Comparison of ENCODE assay signal across 28 cellular contexts in genomic region chr14:33934043-33934750, GRCh38. TPM values are rescaled to one million over a fixed set of nuclear protein-coding genes. Genes with fewer than 3 reads are reported as not detected.
DNase-seq lines count a peak whose midpoint lies in the region; ATAC-seq, FAIRE-seq and TF ChIP-seq lines count a peak whose summit lies in the region.
"Had no signal": no experiment of that assay in that cellular context is flagged by ENCODE, and none has a peak within 500 bp of the region (broad histone marks: within the 10 kb centered on the region; RNA-seq: fewer than 3 reads in every experiment).

No MANE protein-coding gene starts in this region.

- H3K9me3 Mint-ChIP-seq in MCF 10A (ENCODE audit: unreplicated experiment), result no peaks in the 10 kb centered on the region
- H3K9me3 Mint-ChIP-seq in stimulated activated naive B cell treated with anti-CD40 and anti-IgM and Interleukin-4, amounts not matched to agents 10 μg/mL and 1 μg/mL and 100 μg/mL, for 72 hours, result no peaks in the 10 kb centered on the region
- H3K9me3 Mint-ChIP-seq: naive thymus-derived CD8-positive, alpha-beta T cell had no signal

- H3K9me3 ChIP-seq in mammary epithelial cell (replicated peaks; ENCODE audit: insufficient read depth, low read length), result no peaks in the 10 kb centered on the region
- no peaks in the 10 kb centered on the region for H3K9me3 ChIP-seq in K562 (replicated peaks; ENCODE audit: control insufficient read depth, insufficient read depth, low read depth, low read length)
- H3K9me3 ChIP-seq in psoas muscle, result no peaks in the 10 kb centered on the region
- H3K9me3 ChIP-seq: Caco-2, upper lobe of right lung had no signal

- CTCF ChIA-PET in MCF 10A (lab: Yijun Ruan, JAX), result interaction anchor here (0.7 kb wide), 1 partner anchor 171 kb away, joined by 5 read pairs; no protein-coding TSS in a partner anchor
- CTCF ChIA-PET in mammary epithelial cell (lab: Charles Lee; ENCODE audit: low non-redundant PET), result no interaction called here
- CTCF ChIA-PET in K562 (lab: Yijun Ruan, JAX; ENCODE audit: low intra/inter-chr PET ratio), result no interaction called here

- intact Hi-C loops in MCF 10A (cut with micrococcal nuclease) (no loop called here), mammary epithelial cell (cut with micrococcal nuclease) (loop anchor here (10.0 kb wide), 1 partner anchor 291 kb away; no protein-coding TSS in a partner anchor), K562 (cut with micrococcal nuclease) (no loop called here), psoas muscle (cut with DNase I) (no loop called here)

- no peak for TF ChIP-seq EP300 in K562 (IDR thresholded peaks at IDR 0.05; ENCODE audit: low read length)

- H2AFZ ChIP-seq in mammary epithelial cell (ENCODE audit: low read depth, low read length) (no peak overlapping the region), K562 (ENCODE audit: low read depth, low read length) (no peak overlapping the region)

- H3K36me3 ChIP-seq in mammary epithelial cell (ENCODE audit: insufficient read depth, low read length) (no peaks in the 10 kb centered on the region), K562 (ENCODE audit: control insufficient read depth, insufficient read depth, low read length) (peaks cover 24% of the 10 kb centered on the region), psoas muscle (ENCODE audit: insufficient read depth in 1 of 2, low read depth in 1 of 2) (peaks cover 0 to 15% of the 10 kb centered on the region in 2 donors)
- H3K36me3 ChIP-seq: upper lobe of right lung had no signal

- in situ Hi-C loops in mammary epithelial cell (cut with MboI; ENCODE audit: low sequenced_read_pairs in 2 of 2), result no loop called here
- in situ Hi-C loops in K562 (cut with MboI), result no loop called here

- ATAC-seq in K562, result no peak
- peak in 2 of 4 donors; percentile 40 to 42 for ATAC-seq in psoas muscle
- no peak for ATAC-seq in stimulated activated naive B cell treated with anti-CD40 and anti-IgM and Interleukin-4, amounts not matched to agents 10 μg/mL and 1 μg/mL and 100 μg/mL, for 72 hours (replicated peaks)
- ATAC-seq: HepG2; naive thymus-derived CD8-positive, alpha-beta T cell; upper lobe of right lung had no signal

- H3K4me1 ChIP-seq in mammary epithelial cell (ENCODE audit: insufficient read depth, low read length), result peaks cover 5% of the 10 kb centered on the region
- peaks cover 8 to 42% of the 10 kb centered on the region in 2 experiments; a peak in 4 of 5 replicates for H3K4me1 ChIP-seq in K562 (replicated peaks in 1 of 2; ENCODE audit: control insufficient read depth in 2 of 2, insufficient read depth in 2 of 2, low read length in 2 of 2)
- H3K4me1 ChIP-seq in psoas muscle, result peaks cover 53% of the 10 kb centered on the region

- 81% methylated on average over 7 of the region's 7 CpGs for WGBS in mammary epithelial cell (ENCODE audit: low coverage, missing lambda C conversion rate)
- 78% methylated on average over 7 of the region's 7 CpGs for WGBS in K562 (ENCODE audit: insufficient coverage, low coverage, missing lambda C conversion rate)
- WGBS in psoas muscle, 3 donors, result 73 to 80% (median 77%) methylated on average over 7 of the region's 7 CpGs

- no peaks in the 10 kb centered on the region for H3K9me1 ChIP-seq in K562 (ENCODE audit: control insufficient read depth, insufficient read depth, low read length)

- no peak for TF ChIP-seq CTCF in MCF 10A (IDR thresholded peaks at IDR 0.05; ENCODE audit: unreplicated experiment)
- TF ChIP-seq CTCF in mammary epithelial cell (conservative IDR thresholded peaks at IDR 0.05 in 1 of 2, IDR thresholded peaks at IDR 0.05 in 1 of 2; ENCODE audit: extremely low read depth in 1 of 2, insufficient read depth in 1 of 2, low read depth in 1 of 2, low read length in 2 of 2), result no peak
- TF ChIP-seq CTCF in K562 (IDR thresholded peaks at IDR 0.05 in 2 of 3, conservative IDR thresholded peaks at IDR 0.05 in 1 of 3; ENCODE audit: insufficient read depth in 2 of 3, low read depth in 1 of 3, low read length in 3 of 3), result no peak
- no peak for TF ChIP-seq CTCF in fibroblast of pulmonary artery (IDR thresholded peaks at IDR 0.05; ENCODE audit: low read length, missing control alignments)
- TF ChIP-seq CTCF in psoas muscle (IDR thresholded peaks at IDR 0.05), result no peak

- no peak for FAIRE-seq in K562 (lab: Jason Lieb, UNC)
- no peak for FAIRE-seq in GM19239 (lab: Jason Lieb, UNC)
- FAIRE-seq: HepG2, islet of Langerhans had no signal

- H3K79me2 ChIP-seq in mammary epithelial cell (ENCODE audit: insufficient read depth, low read length) (peaks cover 15% of the 10 kb centered on the region), K562 (ENCODE audit: control insufficient read depth, insufficient read depth, low read length) (peaks cover 92% of the 10 kb centered on the region)

- no peak for TF ChIP-seq POLR2A in K562 (conservative IDR thresholded peaks at IDR 0.05)

- H3K4me1 Mint-ChIP-seq in MCF 10A (ENCODE audit: insufficient read depth, unreplicated experiment), result peaks cover 5% of the 10 kb centered on the region
- peaks cover 0 to 6% of the 10 kb centered on the region in 2 donors for H3K4me1 Mint-ChIP-seq in stimulated activated naive B cell treated with anti-CD40 and anti-IgM and Interleukin-4, amounts not matched to agents 10 μg/mL and 1 μg/mL and 100 μg/mL, for 72 hours
- H3K4me1 Mint-ChIP-seq: naive thymus-derived CD8-positive, alpha-beta T cell had no signal

- no peaks in the 10 kb centered on the region for H4K20me1 ChIP-seq in mammary epithelial cell (ENCODE audit: insufficient read depth, low read length)
- peaks cover 6% of the 10 kb centered on the region; the same call in 1 of the 2 replicates for H4K20me1 ChIP-seq in K562 (replicated peaks; ENCODE audit: control insufficient read depth, insufficient read depth, low read length)

- TF ChIP-seq RAD21 in K562 (CRISPR knock-in tag; conservative IDR thresholded peaks at IDR 0.05 in 1 of 2, IDR thresholded peaks at IDR 0.05 in 1 of 2), result no peak

- BruUV-seq in MCF 10A (replicated peaks; lab: Mats Ljungman, UMichigan) (no TSS peak), mammary epithelial cell (replicated peaks; lab: Mats Ljungman, UMichigan) (no TSS peak), K562 (replicated peaks; lab: Mats Ljungman, UMichigan) (no TSS peak)

- H3K27ac ChIP-seq in mammary epithelial cell (ENCODE audit: insufficient read depth, low read depth, low read length), result no peak overlapping the region
- H3K27ac ChIP-seq in K562 (ENCODE audit: extremely low read depth, low read depth, low read length), result no peak overlapping the region
- peak overlapping the region; percentile 61 for H3K27ac ChIP-seq in psoas muscle
- H3K27ac ChIP-seq: 22Rv1, C4-2B, RWPE1, SK-N-MC, upper lobe of right lung had no signal

- H3K27me3 ChIP-seq in mammary epithelial cell (ENCODE audit: insufficient read depth, low read length), result no peaks in the 10 kb centered on the region
- no peaks in the 10 kb centered on the region for H3K27me3 ChIP-seq in K562 (ENCODE audit: control insufficient read depth in 2 of 2, insufficient read depth in 2 of 2, low read length in 2 of 2)
- no peaks in the 10 kb centered on the region for H3K27me3 ChIP-seq in psoas muscle (ENCODE audit: insufficient read depth in 3 of 3, low read length in 2 of 3)
- H3K27me3 ChIP-seq: upper lobe of right lung had no signal

- DNase-seq in MCF 10A (ENCODE audit: unreplicated experiment), result peak; percentile 46
- DNase-seq in mammary epithelial cell, result no peak
- no peak for DNase-seq in K562 (ENCODE audit: extremely low read depth in 1 of 4, low spot score in 3 of 4)
- DNase-seq in fibroblast of pulmonary artery (ENCODE audit: low read depth), result peak; percentile 62
- no peak for DNase-seq in psoas muscle
- no peak for DNase-seq in stimulated activated naive B cell treated with anti-CD40 and anti-IgM and Interleukin-4, amounts not matched to agents 10 μg/mL and 1 μg/mL and 100 μg/mL, for 72 hours
- DNase-seq in UCSD-AML1 (lab: John Stamatoyannopoulos, UW; ENCODE audit: unreplicated experiment), result no peak
- DNase-seq in GM19239 (ENCODE audit: insufficient read length, low spot score), result no peak
- DNase-seq: activated CD4-positive, alpha-beta T cell treated with anti-CD3 and anti-CD28 coated beads, Interleukin-2, amount 50 U/mL, for 48 hours; activated CD4-positive, CD25-positive, alpha-beta regulatory T cell treated with anti-CD3 and anti-CD28 coated beads, Interleukin-2, amount 50 U/mL, for 72 hours; activated naive CD4-positive, alpha-beta T cell; Caco-2; cerebellar nuclear complex; DMS79 treated with DMSO at 0.1 percent for 48 hours; midbrain; naive thymus-derived CD8-positive, alpha-beta T cell; NCI-H2171; NCI-H510A; stimulated activated naive CD4-positive, alpha-beta T cell; T-helper 1 cell; upper lobe of right lung had no signal

- no peak overlapping the region for H3K4me3 Mint-ChIP-seq in MCF 10A (ENCODE audit: unreplicated experiment)
- no peak overlapping the region for H3K4me3 Mint-ChIP-seq in stimulated activated naive B cell treated with anti-CD40 and anti-IgM and Interleukin-4, amounts not matched to agents 10 μg/mL and 1 μg/mL and 100 μg/mL, for 72 hours
- H3K4me3 Mint-ChIP-seq: naive thymus-derived CD8-positive, alpha-beta T cell had no signal

- H3K36me3 Mint-ChIP-seq in MCF 10A (ENCODE audit: insufficient read depth, unreplicated experiment), result no peaks in the 10 kb centered on the region
- H3K36me3 Mint-ChIP-seq in stimulated activated naive B cell treated with anti-CD40 and anti-IgM and Interleukin-4, amounts not matched to agents 10 μg/mL and 1 μg/mL and 100 μg/mL, for 72 hours, result no peaks in the 10 kb centered on the region

- no peak overlapping the region for H3K4me2 ChIP-seq in mammary epithelial cell (ENCODE audit: insufficient read depth, low read depth, low read length)
- peak overlapping the region; percentile 24; the same call in 1 of the 2 replicates for H3K4me2 ChIP-seq in K562 (ENCODE audit: insufficient read depth, low read length)

- H3K9ac ChIP-seq in mammary epithelial cell (ENCODE audit: insufficient read depth, low read length) (no peak overlapping the region), K562 (ENCODE audit: insufficient read depth in 1 of 2, low read depth in 2 of 2, low read length in 2 of 2) (no peak overlapping the region)

- POLR2A ChIA-PET in MCF 10A (lab: Yijun Ruan, JAX), result no interaction called here
- POLR2A ChIA-PET in K562 (lab: Yijun Ruan, JAX), result interaction anchor here (1.5 kb wide), 1 partner anchor 13 kb away, joined by 8 read pairs; no protein-coding TSS in a partner anchor

- no peaks in the 10 kb centered on the region for H3K27me3 Mint-ChIP-seq in MCF 10A (ENCODE audit: insufficient read depth, unreplicated experiment)
- no peaks in the 10 kb centered on the region for H3K27me3 Mint-ChIP-seq in stimulated activated naive B cell treated with anti-CD40 and anti-IgM and Interleukin-4, amounts not matched to agents 10 μg/mL and 1 μg/mL and 100 μg/mL, for 72 hours
- H3K27me3 Mint-ChIP-seq: naive thymus-derived CD8-positive, alpha-beta T cell had no signal

- H3K4me3 ChIP-seq in mammary epithelial cell (replicated peaks in 1 of 3; ENCODE audit: insufficient read depth in 1 of 3, low read depth in 2 of 3, low read length in 3 of 3) (no peak overlapping the region), K562 (no peak overlapping the region), fibroblast of pulmonary artery (replicated peaks; ENCODE audit: low read depth, low read length) (no peak overlapping the region), psoas muscle (no peak overlapping the region)
- H3K4me3 ChIP-seq: SK-N-MC, upper lobe of right lung had no signal

- dilution Hi-C loops in mammary epithelial cell (cut with HindIII; ENCODE audit: low sequenced_read_pairs), result no loop called here

- H3K27ac Mint-ChIP-seq in MCF 10A (ENCODE audit: low read depth, unreplicated experiment), result no peak overlapping the region
- no peak overlapping the region for H3K27ac Mint-ChIP-seq in stimulated activated naive B cell treated with anti-CD40 and anti-IgM and Interleukin-4, amounts not matched to agents 10 μg/mL and 1 μg/mL and 100 μg/mL, for 72 hours
- H3K27ac Mint-ChIP-seq: naive thymus-derived CD8-positive, alpha-beta T cell had no signal

RNA-seq across cellular contexts. Expression of gene EGLN3, which starts 16.7 kb away (rescaled TPM):
- 0.17 and 0.54 TPM in 2 replicates for total RNA-seq in MCF 10A (2022)
- total RNA-seq in mammary epithelial cell, result 1 to 10 TPM; 8.3 to 9.0 TPM
- 8.0 TPM for polyA plus RNA-seq in mammary epithelial cell
- polyA minus RNA-seq in mammary epithelial cell, result 26.3 TPM
- 57.3 and 84.8 TPM in 2 replicates for total RNA-seq in K562 (2011; cell fraction: chromatin; rRNA removed; ENCODE audit: low replicate concordance)
- 43.2 and 49.0 TPM in 2 replicates for total RNA-seq in K562 (2011; cell fraction: nucleolus; rRNA removed)
- total RNA-seq in K562 (2011; cell fraction: nucleoplasm; rRNA removed), result 64.0 and 78.9 TPM in 2 replicates
- 5.8 and 9.4 TPM in 2 replicates for total RNA-seq in K562 (2014; rRNA removed)
- 11.0 and 12.7 TPM in 2 replicates for total RNA-seq in K562 (2014; rRNA removed; fragmentation: Illumina TruSeq; extraction: Trizol)
- 3.0 and 3.9 TPM in 2 replicates for total RNA-seq in K562 (2015; rRNA removed; fragmentation: Illumina TruSeq; extraction: Trizol)
- 11.5 and 13.0 TPM in 2 replicates for total RNA-seq in K562 (2021)
- polyA plus RNA-seq in K562 (2011; rRNA removed), result 49.5 and 87.6 TPM in 2 replicates
- polyA plus RNA-seq in K562 (2011; cell fraction: cytosol; rRNA removed), result 23.6 and 30.2 TPM in 2 replicates
- 40.3 and 50.5 TPM in 2 replicates for polyA plus RNA-seq in K562 (2011; cell fraction: nucleus; rRNA removed)
- polyA plus RNA-seq in K562 (2012), result 8.2 and 20.2 TPM in 2 replicates
- polyA plus RNA-seq in K562 (2014; fragmentation: Illumina TruSeq; extraction: Trizol), result 11.4 and 15.0 TPM in 2 replicates
- polyA plus RNA-seq in K562 (2014; fragmentation: Nextera tagmentation; extraction: Ambion mirVana), result 1 to 10 TPM; 2.5 to 3.0 TPM
- polyA plus RNA-seq in K562 (2014; rRNA removed), result 5.3 and 6.7 TPM in 2 replicates
- 68.1 and 110 TPM in 2 replicates for polyA minus RNA-seq in K562 (2011; rRNA and poly(A)+ RNA removed)
- 30.3 and 62.4 TPM in 2 replicates for polyA minus RNA-seq in K562 (2011; cell fraction: cytosol; rRNA and poly(A)+ RNA removed)
- 57.8 and 58.2 TPM in 2 replicates for polyA minus RNA-seq in K562 (2011; cell fraction: nucleus; rRNA and poly(A)+ RNA removed)
- 10 to 100 TPM in 3 of 4 donors, 1 to 10 TPM in 1; 6.7 to 58.7 (median 20.6) TPM for total RNA-seq in psoas muscle
- 10 to 100 TPM in 1 of 3 donors, 1 to 10 TPM in 2; 7.4 to 19.5 (median 7.7) TPM for polyA plus RNA-seq in psoas muscle
- total RNA-seq: OCI-LY7 had no signal

Comparison
In these comparisons a context has a peak if more than half of its experiments do, and no peak if none do; other contexts are left out.
1. DNase-seq: peak in MCF 10A (single experiment) and fibroblast of pulmonary artery (single experiment); none in mammary epithelial cell (single experiment), K562 (0 of 4), psoas muscle (0 of 2), stimulated activated naive B cell treated with anti-CD40 and anti-IgM and Interleukin-4, amounts not matched to agents 10 μg/mL and 1 μg/mL and 100 μg/mL, for 72 hours (single experiment), UCSD-AML1 (single experiment) and GM19239 (single experiment).